In genomic region chr11:57213282-57214086, GRCh38 we compare ENCODE assay signal across 13 cellular contexts. TPM values are rescaled to one million over a fixed set of nuclear protein-coding genes. Genes with fewer than 3 reads are reported as not detected.
DNase-seq lines count a peak whose midpoint lies in the region; ATAC-seq and TF ChIP-seq lines count a peak whose summit lies in the region.
"Had no signal": no experiment of that assay in that cellular context is flagged by ENCODE, and none has a peak within 500 bp of the region (broad histone marks: within the 10 kb centered on the region; RNA-seq: fewer than 3 reads in every experiment).

No MANE protein-coding gene starts in this region.

- WGBS in upper lobe of left lung, 2 donors = 21 to 29% methylated on average over 11 of the region's 11 CpGs
- 36 to 42% methylated on average over 11 of the region's 11 CpGs for WGBS in lower leg skin, 2 donors
- WGBS in psoas muscle, 3 donors = 35 to 49% (median 42%) methylated on average over 11 of the region's 11 CpGs

- H3K27ac ChIP-seq in WERI-Rb-1 (peak overlapping the region; percentile 93), iPS-20b (ENCODE audit: low read length) (peak overlapping the region; percentile 0), upper lobe of left lung (peak overlapping the region in 3 of 4 donors; percentile 46 to 69 (median 50)), psoas muscle (no peak overlapping the region)
- H3K27ac ChIP-seq: foreskin keratinocyte, VCaP had no signal

- TF ChIP-seq POLR2A in upper lobe of left lung (IDR thresholded peaks at IDR 0.05) = no peak
- no peak for TF ChIP-seq POLR2A in lower leg skin (IDR thresholded peaks at IDR 0.05)

- H3K4me3 ChIP-seq in WERI-Rb-1 (ENCODE audit: low read depth, low read length) (peak overlapping the region; percentile 18), iPS-20b (ENCODE audit: low read length) (peak overlapping the region; percentile 48; the same call in 1 of the 2 replicates), upper lobe of left lung (no peak overlapping the region), lower leg skin (ENCODE audit: low read depth, poor library complexity, severe bottlenecking) (no peak overlapping the region), psoas muscle (no peak overlapping the region)

- intact Hi-C loops in lower leg skin (cut with DNase I; ENCODE audit: low total_unique reads) (no loop called here), psoas muscle (cut with DNase I) (no loop called here), sciatic nerve (cut with DNase I) (no loop called here)

- no peak for TF ChIP-seq EP300 in upper lobe of left lung (IDR thresholded peaks at IDR 0.05)

- peak; percentile 20 to 54 for ATAC-seq in upper lobe of left lung (ENCODE audit: low FRiP score in 2 of 2)
- no peak for ATAC-seq in psoas muscle
- no peak for ATAC-seq in sciatic nerve

- H3K4me1 ChIP-seq in iPS-20b (ENCODE audit: insufficient read depth, low read length) = peaks cover 20% of the 10 kb centered on the region; the same call in 1 of the 2 replicates
- peaks cover 11 to 21% (median 15%) of the 10 kb centered on the region in 4 donors for H3K4me1 ChIP-seq in upper lobe of left lung
- no peaks in the 10 kb centered on the region for H3K4me1 ChIP-seq in psoas muscle

- H3K36me3 ChIP-seq in WERI-Rb-1 (no peaks in the 10 kb centered on the region), iPS-20b (ENCODE audit: insufficient read depth, low read depth, low read length) (no peaks in the 10 kb centered on the region), upper lobe of left lung (no peaks in the 10 kb centered on the region), psoas muscle (ENCODE audit: insufficient read depth in 1 of 2, low read depth in 1 of 2) (no peaks in the 10 kb centered on the region)

- peak overlapping the region; percentile 62; the same call in 1 of the 2 replicates for H3K9ac ChIP-seq in iPS-20b (ENCODE audit: low read depth, low read length)

- H3K9me3 ChIP-seq in WERI-Rb-1 (ENCODE audit: severe bottlenecking) (peaks cover under 1% of the 10 kb centered on the region), iPS-20b (ENCODE audit: insufficient read depth, low read depth, low read length) (no peaks in the 10 kb centered on the region), upper lobe of left lung (no peaks in the 10 kb centered on the region), psoas muscle (no peaks in the 10 kb centered on the region)

- H3K27me3 ChIP-seq in WERI-Rb-1 (ENCODE audit: insufficient read depth, low read depth, severe bottlenecking) = no peaks in the 10 kb centered on the region
- H3K27me3 ChIP-seq in iPS-20b (ENCODE audit: insufficient read depth, low read length) = no peaks in the 10 kb centered on the region
- H3K27me3 ChIP-seq in upper lobe of left lung = no peaks in the 10 kb centered on the region
- H3K27me3 ChIP-seq in psoas muscle (ENCODE audit: insufficient read depth in 3 of 3, low read length in 2 of 3) = no peaks in the 10 kb centered on the region

- peak; percentile 1 for DNase-seq in NCI-H2029 treated with DMSO at 0.1 percent for 48 hours (lab: John Stamatoyannopoulos, UW)
- DNase-seq in NCI-H2029 (lab: John Stamatoyannopoulos, UW) = no peak
- DNase-seq in WERI-Rb-1 = peak; percentile 91
- no peak for DNase-seq in upper lobe of left lung
- no peak for DNase-seq in lower leg skin (ENCODE audit: low spot score in 2 of 2)
- DNase-seq in psoas muscle = no peak
- no peak for DNase-seq in sciatic nerve (ENCODE audit: low spot score)
- DNase-seq: 8988T; activated naive CD4-positive, alpha-beta T cell treated with Interleukin-2 at 50 U/mL for 16 hours had no signal

- no peak for TF ChIP-seq CTCF in WERI-Rb-1 (IDR thresholded peaks at IDR 0.05; ENCODE audit: low read depth, low read length)
- TF ChIP-seq CTCF in upper lobe of left lung (IDR thresholded peaks at IDR 0.05) = no peak
- TF ChIP-seq CTCF in lower leg skin (IDR thresholded peaks at IDR 0.05) = no peak
- TF ChIP-seq CTCF in psoas muscle (IDR thresholded peaks at IDR 0.05) = no peak

RNA-seq across cellular contexts. Expression of gene APLNR, which starts 23.6 kb away (rescaled TPM):
- total RNA-seq in upper lobe of left lung (1 to 10 TPM in 5 of 6 donors, not detected in 1; 1.1 to 5.7 (median 1.9) TPM), lower leg skin (1 to 10 TPM in 2 of 4 donors, under 1 TPM in 2; 0.17 to 1.6 (median 0.82) TPM), psoas muscle (10 to 100 TPM in 1 of 4 donors, 1 to 10 TPM in 3; 3.5 to 17.0 (median 4.4) TPM), sciatic nerve (12.7 TPM)
- 1 to 10 TPM in 2 of 3 donors, under 1 TPM in 1; 0.75 to 3.3 (median 2.6) TPM for polyA plus RNA-seq in psoas muscle
- total RNA-seq: foreskin keratinocyte, osteocyte had no signal
- polyA plus RNA-seq: foreskin keratinocyte had no signal

RNA-seq across cellular contexts. Expression of gene LRRC55, which starts 31.7 kb away (rescaled TPM):
- total RNA-seq in upper lobe of left lung (under 1 TPM in 2 of 6 donors, not detected in 4; 0.10 to 0.11 TPM), lower leg skin (under 1 TPM in 2 of 4 donors, not detected in 2; 0.08 to 0.15 TPM), psoas muscle (under 1 TPM; 0.04 to 0.27 (median 0.08) TPM), sciatic nerve (not detected)
- under 1 TPM; 0.05 to 0.11 (median 0.07) TPM for polyA plus RNA-seq in psoas muscle
- total RNA-seq: foreskin keratinocyte, osteocyte had no signal
- polyA plus RNA-seq: foreskin keratinocyte had no signal

Comparison
In these comparisons a context has a peak if more than half of its experiments do, and no peak if none do; other contexts are left out.
1. DNase-seq: peak in NCI-H2029 treated with DMSO at 0.1 percent for 48 hours (single experiment) and WERI-Rb-1 (single experiment); none in NCI-H2029 (single experiment), upper lobe of left lung (0 of 2), lower leg skin (0 of 2), psoas muscle (0 of 2) and sciatic nerve (single experiment).
2. H3K4me3 ChIP-seq: peak in WERI-Rb-1 (single experiment) and iPS-20b (single experiment); none in upper lobe of left lung (0 of 4), lower leg skin (single experiment) and psoas muscle (single experiment).
3. ATAC-seq: peak in upper lobe of left lung (2 of 2); none in psoas muscle (0 of 4) and sciatic nerve (single experiment).